Comparison of ENCODE assay signal across 13 cellular contexts in genomic region chr4:3414421-3415279, GRCh38. TPM values are rescaled to one million over a fixed set of nuclear protein-coding genes. Genes with fewer than 3 reads are reported as not detected.
DNase-seq lines count a peak whose midpoint lies in the region; ATAC-seq and TF ChIP-seq lines count a peak whose summit lies in the region.
"Had no signal": no experiment of that assay in that cellular context is flagged by ENCODE, and none has a peak within 500 bp of the region (broad histone marks: within the 10 kb centered on the region; RNA-seq: fewer than 3 reads in every experiment).

No MANE protein-coding gene starts in this region.

- no peaks in the 10 kb centered on the region for H3K9me3 ChIP-seq in HEK293 (ENCODE audit: control insufficient read depth, insufficient read depth, low read depth, low read length)

- H3K4me1 ChIP-seq in HEK293 (ENCODE audit: control insufficient read depth, insufficient read depth, low read length): no peaks in the 10 kb centered on the region

- intact Hi-C loops in posterior cingulate gyrus (cut with DNase I): no loop called here

- no peaks in the 10 kb centered on the region for H3K36me3 Mint-ChIP-seq in glutamatergic neuron (ENCODE audit: unreplicated experiment)

- H3K27ac ChIP-seq in HEK293 (ENCODE audit: extremely low read depth, low read depth, low read length) (no peak overlapping the region), RWPE1 (0 out of 2 replicates have a peak overlapping the region, but pooled peaks have one; percentile 11)
- H3K27ac ChIP-seq: PC-9, VCaP had no signal

- TF ChIP-seq CTCF in HEK293 (tag by site-specific recombination; IDR thresholded peaks at IDR 0.05) (no peak), RWPE1 (conservative IDR thresholded peaks at IDR 0.05; ENCODE audit: low read depth) (no peak), glutamatergic neuron (IDR thresholded peaks at IDR 0.05; ENCODE audit: partially characterized antibody, unreplicated experiment) (no peak)

- H3K4me3 Mint-ChIP-seq in glutamatergic neuron (ENCODE audit: unreplicated experiment): no peak overlapping the region
- H3K4me3 Mint-ChIP-seq: IgD-negative memory B cell had no signal

- POLR2A ChIA-PET in HEK293 (lab: Yijun Ruan, JAX): no interaction called here
- POLR2A ChIA-PET in RWPE1 (lab: Yijun Ruan, JAX; ENCODE audit: low non-redundant PET): no interaction called here

- H3K4me3 ChIP-seq in HEK293 (ENCODE audit: low read depth, low read length): no peak overlapping the region
- H3K4me3 ChIP-seq: PC-9 had no signal

- H3K27ac Mint-ChIP-seq in glutamatergic neuron (ENCODE audit: unreplicated experiment): no peak overlapping the region
- H3K27ac Mint-ChIP-seq: IgD-negative memory B cell had no signal

- ATAC-seq in HG03521 (IDR thresholded peaks at IDR 0.05; ENCODE audit: unreplicated experiment): no peak

- CTCF ChIA-PET in HEK293 (lab: Yijun Ruan, JAX) (no interaction called here), RWPE1 (lab: Yijun Ruan, JAX) (no interaction called here)

- peaks cover 0 to 16% of the 10 kb centered on the region in 2 experiments; a peak in 1 of 3 replicates for H3K36me3 ChIP-seq in HEK293 (ENCODE audit: control insufficient read depth in 2 of 2, insufficient read depth in 1 of 2, low read length in 2 of 2)

- H3K9me3 Mint-ChIP-seq in glutamatergic neuron (ENCODE audit: unreplicated experiment): peaks cover 10% of the 10 kb centered on the region
- H3K9me3 Mint-ChIP-seq: IgD-negative memory B cell had no signal

- H3K27me3 Mint-ChIP-seq in glutamatergic neuron (ENCODE audit: unreplicated experiment): peaks cover 4% of the 10 kb centered on the region

- H3K4me1 Mint-ChIP-seq in glutamatergic neuron (ENCODE audit: low read depth, unreplicated experiment): peaks cover 17% of the 10 kb centered on the region

- DNase-seq in RWPE1 (ENCODE audit: low spot score): no peak
- peak; percentile 5 for DNase-seq in glutamatergic neuron
- peak in 6 of 10 donors; percentile 6 to 84 (median 36) for DNase-seq in posterior cingulate gyrus
- DNase-seq in GOT3 (lab: John Stamatoyannopoulos, UW): no peak
- DNase-seq in NCI-H82 treated with DMSO at 0.1 percent for 48 hours (lab: John Stamatoyannopoulos, UW; ENCODE audit: unreplicated experiment): no peak
- DNase-seq: NCI-H2029 treated with DMSO at 0.1 percent for 48 hours; PC-9; stimulated activated CD4-positive, alpha-beta T cell treated with anti-CD3 and anti-CD28 coated beads, Interleukin-12 subunit alpha, Interleukin-12 subunit beta, amount 100 ng/mL, for 4 hours had no signal

TF ChIP-seq in HEK293, 187 proteins besides CTCF, POLR2A, EP300 and RAD21:
- TF ChIP-seq ZNF155 (tag by site-specific recombination; IDR thresholded peaks at IDR 0.05) (no peak), KLF1 (tag by site-specific recombination; IDR thresholded peaks at IDR 0.05) (peak; percentile 59), KLF9 (tag by site-specific recombination; IDR thresholded peaks at IDR 0.05; ENCODE audit: low read depth) (peak; percentile 97), EGR2 (tag by site-specific recombination; IDR thresholded peaks at IDR 0.05; ENCODE audit: low read depth) (peak; percentile 29; the same call in 1 of the 2 replicates), KLF8 (tag by site-specific recombination; IDR thresholded peaks at IDR 0.05) (peak; percentile 53; the same call in 1 of the 2 replicates), KLF10 (tag by site-specific recombination; IDR thresholded peaks at IDR 0.05) (peak; percentile 94), ZFHX2 (tag by site-specific recombination; conservative IDR thresholded peaks at IDR 0.05) (peak; percentile 28; the same call in 1 of the 2 replicates), ZNF335 (tag by site-specific recombination; conservative IDR thresholded peaks at IDR 0.05) (no peak)

RNA-seq across cellular contexts. Expression of gene HGFAC, which starts 27.1 kb away (rescaled TPM):
- total RNA-seq in glutamatergic neuron (ENCODE audit: unreplicated experiment): 9.4 TPM
- total RNA-seq: epithelial cell of proximal tubule had no signal

RNA-seq across cellular contexts. Expression of gene DOK7, which starts 48.5 kb away (rescaled TPM):
- total RNA-seq in glutamatergic neuron (ENCODE audit: unreplicated experiment): 5.1 TPM

Comparison
In these comparisons a context has a peak if more than half of its experiments do, and no peak if none do; other contexts are left out.
1. DNase-seq: peak in glutamatergic neuron (single experiment) and posterior cingulate gyrus (6 of 10); none in RWPE1 (single experiment), GOT3 (single experiment) and NCI-H82 treated with DMSO at 0.1 percent for 48 hours (single experiment).